In the genomic region with DNA sequence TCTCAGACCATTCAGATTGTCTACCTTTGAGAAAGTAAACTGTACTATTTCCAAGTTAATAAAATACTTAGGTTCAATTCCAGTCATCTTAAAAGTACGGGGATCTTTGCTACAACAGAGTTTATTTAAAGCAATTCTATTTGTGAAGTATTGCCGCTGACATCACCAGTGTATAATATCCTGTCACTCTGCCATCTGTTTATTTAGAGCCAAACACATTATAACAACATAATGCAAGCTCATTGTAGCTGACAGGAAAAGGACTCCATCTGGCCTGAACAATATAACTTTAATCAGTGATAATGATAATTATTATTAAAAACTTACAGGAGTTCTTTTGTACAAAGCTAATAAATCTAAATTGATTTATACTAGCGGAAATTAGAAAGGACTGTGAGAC, we compare ENCODE assay signal across 21 cellular contexts.
"Had no signal": no experiment of that assay in that cellular context is flagged by ENCODE, and none has a peak within 500 bp of the region (broad histone marks: within the 10 kb centered on the region; RNA-seq: fewer than 3 reads in every experiment).

No MANE protein-coding gene starts in this region.

- H3K4me1 ChIP-seq: body of pancreas, left lung, pancreas, transverse colon had no signal

- FAIRE-seq: kidney, pancreas had no signal

- H3K27me3 ChIP-seq: body of pancreas, left lung, pancreas, transverse colon had no signal

- H3K27ac ChIP-seq: body of pancreas, coronary artery, left lung, pancreas, transverse colon had no signal

- H3K4me3 ChIP-seq: body of pancreas, coronary artery, left lung, pancreas, transverse colon had no signal

- H3K9me3 ChIP-seq: body of pancreas, left lung, pancreas, transverse colon had no signal

- DNase-seq: activated CD4-positive, alpha-beta T cell treated with anti-CD3 and anti-CD28 coated beads, Interleukin-2, amount 10 ng/mL, durations not matched to agents 24 days and 14 days; activated CD4-positive, CD25-positive, alpha-beta regulatory T cell; activated CD8-positive, alpha-beta memory T cell treated with anti-CD3 and anti-CD28 coated beads, Interleukin-2, amount 50 U/mL, for 4 hours; activated CD8-positive, alpha-beta T cell treated with anti-CD3 and anti-CD28 coated beads, Interleukin-2, amount 10 ng/mL, durations not matched to agents 7 days and 5 days; activated gamma-delta T cell; activated naive CD8-positive, alpha-beta T cell treated with anti-CD3 and anti-CD28 coated beads for 36 hours; activated T-cell treated with anti-CD3 and anti-CD28 coated beads, Interleukin-2, amount 50 U/mL, for 72 hours; amygdala; body of pancreas; effector CD4-positive, alpha-beta T cell; foreskin fibroblast; glutamatergic neuron; hypothalamus; kidney; left lung; mammary epithelial cell; naive B cell; pancreas; stimulated activated naive CD8-positive, alpha-beta T cell treated with anti-CD3 and anti-CD28 coated beads, Interleukin-15, Interleukin-2, amounts not matched to agents 100 U/mL and 50 U/mL, for 24 hours; transverse colon had no signal

- H3K36me3 ChIP-seq: left lung, pancreas, transverse colon had no signal
